21 cellular contexts compared by ENCODE assay signal in the genomic region with DNA sequence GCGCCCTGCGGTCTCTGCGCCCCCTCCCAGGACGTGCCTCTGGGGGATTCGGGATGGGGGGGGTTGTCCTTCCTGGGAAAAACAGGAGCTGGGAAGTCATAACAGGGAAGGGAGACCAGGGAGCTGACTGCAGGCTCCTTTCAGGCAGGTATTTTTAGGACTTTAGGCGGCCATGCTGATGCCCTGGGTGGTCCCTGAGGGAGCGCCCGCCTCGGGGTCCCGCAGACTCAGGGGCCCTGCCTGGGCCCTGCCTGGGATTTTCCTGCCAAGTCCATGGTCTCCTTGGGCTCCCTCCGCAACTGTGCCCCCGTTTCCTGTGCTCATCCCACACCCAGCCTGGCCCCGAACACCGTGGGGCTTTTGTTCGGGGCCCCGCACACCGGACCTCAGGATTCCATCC.
DNase-seq lines count a peak whose midpoint lies in the region; ATAC-seq, FAIRE-seq and TF ChIP-seq lines count a peak whose summit lies in the region.
"Had no signal": no experiment of that assay in that cellular context is flagged by ENCODE, and none has a peak within 500 bp of the region (broad histone marks: within the 10 kb centered on the region; RNA-seq: fewer than 3 reads in every experiment).

No MANE protein-coding gene starts in this region.

- POLR2A ChIA-PET in RWPE1 (lab: Yijun Ruan, JAX; ENCODE audit: low non-redundant PET), result no interaction called here

- H3K27ac ChIP-seq in RWPE1 (peak overlapping the region; percentile 57; the same call in 1 of the 2 replicates), kidney (ENCODE audit: low read depth in 2 of 2, low read length in 2 of 2) (no peak overlapping the region)

- TF ChIP-seq CTCF in RWPE1 (conservative IDR thresholded peaks at IDR 0.05; ENCODE audit: low read depth) (no peak), kidney (IDR thresholded peaks at IDR 0.05; ENCODE audit: borderline replicate concordance, extremely low read depth, insufficient read depth) (no peak)

- CTCF ChIA-PET in RWPE1 (lab: Yijun Ruan, JAX), result no interaction called here

- FAIRE-seq in kidney (lab: Jason Lieb, UNC), result no peak
- FAIRE-seq: RCC 7860 had no signal

- H3K9me3 ChIP-seq in kidney (ENCODE audit: control insufficient read depth in 1 of 2, low read length in 2 of 2), result no peaks in the 10 kb centered on the region
- H3K9me3 ChIP-seq: SK-N-SH had no signal

- no peak overlapping the region for H3K9ac ChIP-seq in kidney (ENCODE audit: low read length in 2 of 2)
- H3K9ac ChIP-seq: SK-N-SH had no signal

- peak; percentile 0 for DNase-seq in CD1c-positive myeloid dendritic cell (ENCODE audit: extremely low spot score)
- peak; percentile 3 for DNase-seq in Daoy (ENCODE audit: low read depth)
- no peak for DNase-seq in RWPE1 (ENCODE audit: low spot score)
- DNase-seq in kidney, result peak; percentile 46
- no peak for DNase-seq in effector CD4-positive, alpha-beta T cell
- no peak for DNase-seq in stimulated activated CD4-positive, alpha-beta T cell treated with anti-CD3 and anti-CD28 coated beads, Interleukin-2, amount 100 ng/mL, for 24 hours
- DNase-seq: ACHN; EL; HFFc6; MM.1S; NCI-H1092; NCI-H1436 treated with DMSO at 0.1 percent for 48 hours; NCI-H2029; NCI-H2171; NCI-H748 treated with DMSO at 0.1 percent for 48 hours; NK-92 treated with Interleukin-12 subunit alpha and Interleukin-12 subunit beta, amount 100 ng/mL, for 24 hours; SHP77; SK-N-SH had no signal

- H3K4me3 ChIP-seq in kidney (ENCODE audit: low read length in 2 of 2), result no peak overlapping the region

- no peaks in the 10 kb centered on the region for H3K36me3 ChIP-seq in kidney (ENCODE audit: control insufficient read depth in 1 of 2, insufficient read depth in 2 of 2, low read length in 2 of 2)

- H3K4me1 ChIP-seq in kidney (ENCODE audit: control insufficient read depth in 1 of 2, insufficient read depth in 1 of 2, low read depth in 1 of 2, low read length in 2 of 2), result no peaks in the 10 kb centered on the region

- intact Hi-C loops in kidney (cut with DNase I), result no loop called here

- ATAC-seq in GM21515 (IDR thresholded peaks at IDR 0.05; ENCODE audit: unreplicated experiment), result no peak
- no peak for ATAC-seq in HG03196 (IDR thresholded peaks at IDR 0.05; ENCODE audit: unreplicated experiment)

Comparison
In these comparisons a context has a peak if more than half of its experiments do, and no peak if none do; other contexts are left out.
1. DNase-seq: peak in CD1c-positive myeloid dendritic cell (single experiment), Daoy (single experiment) and kidney (single experiment); none in RWPE1 (single experiment), effector CD4-positive, alpha-beta T cell (single experiment) and stimulated activated CD4-positive, alpha-beta T cell treated with anti-CD3 and anti-CD28 coated beads, Interleukin-2, amount 100 ng/mL, for 24 hours (0 of 2).